23 cellular contexts compared by ENCODE assay signal in the genomic region with DNA sequence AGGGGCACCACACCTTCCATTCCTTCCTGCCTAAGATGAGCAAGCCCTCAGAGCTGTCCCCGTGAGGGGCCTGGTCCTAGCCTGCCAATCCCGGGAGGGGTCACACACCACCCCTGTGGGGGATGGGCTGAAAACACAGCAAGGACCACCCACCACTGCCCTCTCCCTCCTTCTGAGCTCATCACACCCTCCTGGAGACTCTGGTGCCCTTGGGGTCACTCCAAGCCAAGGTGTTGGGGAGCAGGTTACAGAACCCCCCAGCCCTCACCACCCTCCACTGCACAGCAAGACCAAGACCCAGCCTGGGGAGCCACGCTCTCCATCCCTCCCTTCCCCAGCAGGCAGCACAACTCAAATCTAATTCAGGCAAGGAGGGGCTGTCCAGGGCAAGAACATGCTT.
DNase-seq lines count a peak whose midpoint lies in the region; ATAC-seq and TF ChIP-seq lines count a peak whose summit lies in the region.
"Had no signal": no experiment of that assay in that cellular context is flagged by ENCODE, and none has a peak within 500 bp of the region (broad histone marks: within the 10 kb centered on the region; RNA-seq: fewer than 3 reads in every experiment).

No MANE protein-coding gene starts in this region.

- ATAC-seq in PC-3 (no peak), aorta (ENCODE audit: low FRiP score) (peak; percentile 33), HG03520 (IDR thresholded peaks at IDR 0.05; ENCODE audit: unreplicated experiment) (no peak)
- ATAC-seq: GM23338 had no signal

- H4K20me1 ChIP-seq in PC-3 (ENCODE audit: low read length), result no peaks in the 10 kb centered on the region

- peaks cover 11% of the 10 kb centered on the region for H3K27me3 Mint-ChIP-seq in activated naive CD4-positive, alpha-beta T cell treated with anti-CD3 and anti-CD28 coated beads, Interleukin-2, amount 10 ng/mL, durations not matched to agents 7 days and 5 days
- peaks cover 5% of the 10 kb centered on the region for H3K27me3 Mint-ChIP-seq in activated naive CD4-positive, alpha-beta T cell treated with anti-CD3 and anti-CD28 coated beads for 36 hours (ENCODE audit: low read depth)
- H3K27me3 Mint-ChIP-seq in endothelial cell (ENCODE audit: unreplicated experiment), result peaks cover 6% of the 10 kb centered on the region

- H3K9ac ChIP-seq in PC-3 (ENCODE audit: low read length), result no peak overlapping the region

- H3K79me2 ChIP-seq in PC-3 (ENCODE audit: low read length), result no peaks in the 10 kb centered on the region

- no peaks in the 10 kb centered on the region for H3K27me3 ChIP-seq in PC-3 (ENCODE audit: low read length)
- no peaks in the 10 kb centered on the region for H3K27me3 ChIP-seq in aorta (ENCODE audit: control insufficient read depth in 1 of 2, insufficient read depth in 2 of 2, low read length in 1 of 2)
- H3K27me3 ChIP-seq: SJSA1 had no signal

- H3F3A ChIP-seq in PC-3 (ENCODE audit: low read length, unreplicated experiment), result no peaks in the 10 kb centered on the region

- no peak overlapping the region for H2AFZ ChIP-seq in PC-3 (ENCODE audit: low read length)
- H2AFZ ChIP-seq: GM23338 had no signal

- no peaks in the 10 kb centered on the region for H3K9me3 ChIP-seq in PC-3 (ENCODE audit: low read length)
- H3K9me3 ChIP-seq in aorta (ENCODE audit: control insufficient read depth, low read length), result peaks cover 3% of the 10 kb centered on the region
- H3K9me3 ChIP-seq: SJSA1 had no signal

- no peak for TF ChIP-seq CTCF in PC-3 (conservative IDR thresholded peaks at IDR 0.05; ENCODE audit: low read depth, low read length)
- no peak for TF ChIP-seq CTCF in endothelial cell (IDR thresholded peaks at IDR 0.05; ENCODE audit: unreplicated experiment)

- H3K4me3 Mint-ChIP-seq in activated naive CD4-positive, alpha-beta T cell treated with anti-CD3 and anti-CD28 coated beads, Interleukin-2, amount 10 ng/mL, durations not matched to agents 7 days and 5 days, result no peak overlapping the region
- H3K4me3 Mint-ChIP-seq in activated naive CD4-positive, alpha-beta T cell treated with anti-CD3 and anti-CD28 coated beads for 36 hours, result no peak overlapping the region
- no peak overlapping the region for H3K4me3 Mint-ChIP-seq in endothelial cell (ENCODE audit: unreplicated experiment)
- H3K4me3 Mint-ChIP-seq: GM23338 had no signal

- POLR2A ChIA-PET in PC-3 (lab: Charles Lee; ENCODE audit: unreplicated experiment), result no interaction called here

- no TSS peak for BruUV-seq in PC-3 (replicated peaks; lab: Mats Ljungman, UMichigan)

- CTCF ChIA-PET in activated naive CD4-positive, alpha-beta T cell treated with anti-CD3 and anti-CD28 coated beads, Interleukin-2, amount 10 ng/mL, durations not matched to agents 7 days and 5 days (lab: Charles Lee), result no interaction called here
- CTCF ChIA-PET in activated naive CD4-positive, alpha-beta T cell treated with anti-CD3 and anti-CD28 coated beads for 36 hours (lab: Charles Lee), result interaction anchor here (0.6 kb wide), 1 partner anchor 412 kb away, joined by 3 read pairs; no protein-coding TSS in a partner anchor
- CTCF ChIA-PET in PC-3 (lab: Charles Lee), result no interaction called here

- WGBS in aorta, 2 donors, result 41 to 49% methylated on average over 3 of the region's 3 CpGs

- no peaks in the 10 kb centered on the region for H3K4me1 Mint-ChIP-seq in activated naive CD4-positive, alpha-beta T cell treated with anti-CD3 and anti-CD28 coated beads, Interleukin-2, amount 10 ng/mL, durations not matched to agents 7 days and 5 days
- no peaks in the 10 kb centered on the region for H3K4me1 Mint-ChIP-seq in activated naive CD4-positive, alpha-beta T cell treated with anti-CD3 and anti-CD28 coated beads for 36 hours (ENCODE audit: low read depth)
- H3K4me1 Mint-ChIP-seq in endothelial cell (ENCODE audit: unreplicated experiment), result no peaks in the 10 kb centered on the region

- intact Hi-C loops in activated naive CD4-positive, alpha-beta T cell treated with anti-CD3 and anti-CD28 coated beads for 36 hours (cut with micrococcal nuclease), result no loop called here
- intact Hi-C loops in PC-3 (cut with micrococcal nuclease), result no loop called here
- intact Hi-C loops in aorta (cut with DNase I), result no loop called here

- H3K36me3 ChIP-seq in PC-3 (ENCODE audit: low read depth, low read length) (no peaks in the 10 kb centered on the region), aorta (ENCODE audit: control insufficient read depth in 1 of 2, insufficient read depth in 2 of 2, low read length in 1 of 2) (no peaks in the 10 kb centered on the region)
- H3K36me3 ChIP-seq: SJSA1 had no signal

- H3K27ac Mint-ChIP-seq in activated naive CD4-positive, alpha-beta T cell treated with anti-CD3 and anti-CD28 coated beads, Interleukin-2, amount 10 ng/mL, durations not matched to agents 7 days and 5 days, result no peak overlapping the region
- H3K27ac Mint-ChIP-seq in activated naive CD4-positive, alpha-beta T cell treated with anti-CD3 and anti-CD28 coated beads for 36 hours, result no peak overlapping the region
- no peak overlapping the region for H3K27ac Mint-ChIP-seq in endothelial cell (ENCODE audit: unreplicated experiment)
- H3K27ac Mint-ChIP-seq: GM23338 had no signal

- peaks cover 5% of the 10 kb centered on the region for H3K9me3 Mint-ChIP-seq in activated naive CD4-positive, alpha-beta T cell treated with anti-CD3 and anti-CD28 coated beads, Interleukin-2, amount 10 ng/mL, durations not matched to agents 7 days and 5 days
- peaks cover 5% of the 10 kb centered on the region for H3K9me3 Mint-ChIP-seq in activated naive CD4-positive, alpha-beta T cell treated with anti-CD3 and anti-CD28 coated beads for 36 hours
- H3K9me3 Mint-ChIP-seq in endothelial cell (ENCODE audit: unreplicated experiment), result no peaks in the 10 kb centered on the region

- no peaks in the 10 kb centered on the region for H3K36me3 Mint-ChIP-seq in activated naive CD4-positive, alpha-beta T cell treated with anti-CD3 and anti-CD28 coated beads, Interleukin-2, amount 10 ng/mL, durations not matched to agents 7 days and 5 days
- no peaks in the 10 kb centered on the region for H3K36me3 Mint-ChIP-seq in activated naive CD4-positive, alpha-beta T cell treated with anti-CD3 and anti-CD28 coated beads for 36 hours (ENCODE audit: low read depth)
- no peaks in the 10 kb centered on the region for H3K36me3 Mint-ChIP-seq in endothelial cell (ENCODE audit: low read depth, unreplicated experiment)

- no peak overlapping the region for H3K4me2 ChIP-seq in PC-3 (ENCODE audit: low read length)
- H3K4me2 ChIP-seq: GM23338 had no signal

- peak; percentile 6 for DNase-seq in activated naive CD4-positive, alpha-beta T cell treated with anti-CD3 and anti-CD28 coated beads, Interleukin-2, amount 10 ng/mL, durations not matched to agents 7 days and 5 days
- DNase-seq in activated naive CD4-positive, alpha-beta T cell treated with anti-CD3 and anti-CD28 coated beads for 36 hours, result no peak
- DNase-seq in PC-3, result peak; percentile 7
- peak; percentile 9 for DNase-seq in iPS-NIHi11 (ENCODE audit: low spot score)
- peak; percentile 29 to 69 for DNase-seq in aorta
- no peak for DNase-seq in endothelial cell (ENCODE audit: low spot score)
- no peak for DNase-seq in GM03348 (ENCODE audit: low spot score)
- DNase-seq: Calu3, DMS153, DND-41, HCEC 1CT, KBM-7, NCI-H1105 treated with DMSO at 0.1 percent for 48 hours, NCI-H2029, NCI-H446, NCI-H524 treated with DMSO at 0.1 percent for 48 hours, NCI-H774, Right ventricle myocardium superior, RPMI8226 had no signal

- H3K27ac ChIP-seq in PC-3 (ENCODE audit: low read length) (no peak overlapping the region), aorta (ENCODE audit: low read depth in 1 of 2, low read length in 2 of 2) (no peak overlapping the region)
- H3K27ac ChIP-seq: 22Rv1, SJSA1 had no signal

- H3K4me3 ChIP-seq in PC-3 (ENCODE audit: low read length) (no peak overlapping the region), aorta (ENCODE audit: low read length in 2 of 2) (no peak overlapping the region)
- H3K4me3 ChIP-seq: GM23338, SJSA1 had no signal

- H3K4me1 ChIP-seq in PC-3 (ENCODE audit: insufficient read depth, low read length) (no peaks in the 10 kb centered on the region), aorta (ENCODE audit: control insufficient read depth in 1 of 2, insufficient read depth in 2 of 2, low read length in 2 of 2) (no peaks in the 10 kb centered on the region)
- H3K4me1 ChIP-seq: SJSA1 had no signal

- no peaks in the 10 kb centered on the region for H3K9me2 ChIP-seq in PC-3 (replicated peaks; ENCODE audit: low read length)

Comparison
In these comparisons a context has a peak if more than half of its experiments do, and no peak if none do; other contexts are left out.
1. DNase-seq: peak in activated naive CD4-positive, alpha-beta T cell treated with anti-CD3 and anti-CD28 coated beads, Interleukin-2, amount 10 ng/mL, durations not matched to agents 7 days and 5 days (single experiment), PC-3 (single experiment), iPS-NIHi11 (single experiment) and aorta (2 of 2); none in activated naive CD4-positive, alpha-beta T cell treated with anti-CD3 and anti-CD28 coated beads for 36 hours (single experiment), endothelial cell (single experiment) and GM03348 (single experiment).